In the genomic region with DNA sequence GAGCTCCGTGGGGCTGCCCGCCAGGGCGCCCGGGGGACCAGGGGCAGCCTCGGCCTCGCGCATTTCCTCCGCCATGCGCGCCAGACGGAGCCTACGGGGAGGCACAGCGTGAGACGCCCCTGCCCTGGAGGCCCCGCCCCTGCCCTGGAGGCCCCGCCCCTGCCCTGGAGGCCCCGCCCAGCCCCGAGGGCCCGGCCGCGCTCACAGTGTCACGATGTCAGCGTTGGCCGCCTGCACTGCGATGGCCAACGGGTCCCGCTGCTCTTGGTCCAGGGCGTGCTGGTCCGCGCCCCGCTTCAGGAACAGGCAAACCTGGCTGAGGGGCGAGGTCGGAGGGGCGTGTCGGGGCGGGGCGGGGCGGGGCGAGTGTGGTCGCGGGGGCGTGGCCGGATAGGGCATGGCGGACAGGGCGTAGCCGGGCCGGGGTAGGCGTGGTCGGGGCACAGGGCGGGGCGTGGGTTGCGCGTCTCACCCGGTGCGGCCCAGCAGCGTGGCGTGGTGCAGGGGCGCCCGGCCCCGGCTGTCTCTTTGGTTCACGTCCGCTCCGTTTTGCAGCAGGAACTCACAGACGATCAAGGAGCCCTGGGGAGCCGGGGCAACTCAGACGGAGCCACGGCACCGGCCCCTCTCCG, we compare ENCODE assay signal across 1 cellular context.
A peak's percentile ranks its signal among the peaks of the same experiment; 100 is the strongest.
TF ChIP-seq lines count a peak whose summit lies in the region.

No MANE protein-coding gene starts in this region.

TF ChIP-seq in H1, 55 proteins besides CTCF, POLR2A, EP300 and RAD21:
- TF ChIP-seq E2F6 (IDR thresholded peaks at IDR 0.05), result peak; percentile 46; the same call in 1 of the 2 replicates
- TF ChIP-seq MAFK (IDR thresholded peaks at IDR 0.05; ENCODE audit: low read depth, low read length), result no peak
- TF ChIP-seq TAF1 (IDR thresholded peaks at IDR 0.05; ENCODE audit: low read depth, low read length), result 0 out of 2 replicates have a peak, but pooled peaks have one; percentile 15
- no peak for TF ChIP-seq NANOG (IDR thresholded peaks at IDR 0.05; ENCODE audit: insufficient read depth, low read depth, low read length, poor library complexity, severe bottlenecking)
- TF ChIP-seq RXRA (IDR thresholded peaks at IDR 0.05; ENCODE audit: insufficient read depth, low read depth, low read length), result no peak
- peak; percentile 76 for TF ChIP-seq GABPA (IDR thresholded peaks at IDR 0.05; ENCODE audit: borderline replicate concordance, insufficient read depth, low read length)
- peak; percentile 70; the same call in 1 of the 2 replicates for TF ChIP-seq MAX (IDR thresholded peaks at IDR 0.05)
TF ChIP-seq in H1: peak in this region for 4.
